18 cellular contexts compared by ENCODE assay signal in genomic region chr17:7419833-7420610, GRCh38. TPM values are rescaled to one million over a fixed set of nuclear protein-coding genes. Genes with fewer than 3 reads are reported as not detected.
A peak's percentile ranks its signal among the peaks of the same experiment; 100 is the strongest.
DNase-seq lines count a peak whose midpoint lies in the region; ATAC-seq and TF ChIP-seq lines count a peak whose summit lies in the region.
"Had no signal": no experiment of that assay in that cellular context is flagged by ENCODE, and none has a peak within 500 bp of the region (broad histone marks: within the 10 kb centered on the region; RNA-seq: fewer than 3 reads in every experiment).

A gene with protein sequence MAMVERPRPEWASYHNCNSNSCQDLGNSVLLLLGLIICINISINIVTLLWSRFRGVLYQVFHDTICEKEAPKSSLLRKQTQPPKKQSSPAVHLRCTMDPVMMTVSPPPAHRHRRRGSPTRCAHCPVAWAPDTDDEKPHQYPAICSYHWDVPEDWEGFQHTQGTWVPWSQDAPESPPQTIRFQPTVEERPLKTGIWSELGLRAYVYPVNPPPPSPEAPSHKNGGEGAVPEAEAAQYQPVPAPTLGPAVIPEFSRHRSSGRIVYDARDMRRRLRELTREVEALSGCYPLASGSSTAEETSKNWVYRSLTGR (plus strand): TSS chr17:7420324. CDS start chr17:7420385, 61 bp downstream.

- H3K27me3 ChIP-seq in right cardiac atrium (ENCODE audit: control insufficient read depth, insufficient read depth) (no peaks in the 10 kb centered on the region), endodermal cell (ENCODE audit: control insufficient read depth, insufficient read depth, low read length, poor library complexity, severe bottlenecking) (no peaks in the 10 kb centered on the region), brain microvascular endothelial cell (replicated peaks) (no peaks in the 10 kb centered on the region)

- no peak within 1 kb of the TSS for H3K9ac ChIP-seq in endodermal cell (ENCODE audit: extremely low read depth, low read length, poor library complexity, severe bottlenecking)
- H3K9ac ChIP-seq: GM23248 had no signal

- H3K4me1 ChIP-seq in right cardiac atrium (ENCODE audit: control insufficient read depth, insufficient read depth, low read length) (no peaks in the 10 kb centered on the region), endodermal cell (ENCODE audit: control insufficient read depth, insufficient read depth, low read length) (no peaks in the 10 kb centered on the region)

- WGBS in right cardiac atrium = 81% methylated on average over 17 of the region's 17 CpGs
- 85 to 88% methylated on average over 9 to 17 of the region's 17 CpGs for WGBS in endodermal cell (ENCODE audit: insufficient coverage in 1 of 2, insufficient read length in 1 of 2), 2 experiments

- ATAC-seq in right cardiac atrium = no peak
- no peak for ATAC-seq in left cardiac atrium
- no peak for ATAC-seq in stimulated activated naive B cell treated with anti-CD40 and anti-IgM and Interleukin-4, amounts not matched to agents 10 μg/mL and 1 μg/mL and 100 μg/mL, for 72 hours (replicated peaks)
- ATAC-seq: Right ventricle myocardium inferior had no signal

- intact Hi-C loops in right cardiac atrium (cut with DNase I) (no loop called here), left cardiac atrium (cut with DNase I) (no loop called here)

- peaks cover 17% of the 10 kb centered on the region for H3K36me3 ChIP-seq in endodermal cell (ENCODE audit: control insufficient read depth, insufficient read depth, low read length)
- H3K36me3 ChIP-seq in brain microvascular endothelial cell (replicated peaks) = peaks cover 8% of the 10 kb centered on the region

- H3K27ac Mint-ChIP-seq in endodermal cell (no peak within 1 kb of the TSS), neural crest cell (ENCODE audit: unreplicated experiment) (peak within 1 kb of the TSS; percentile 81)
- H3K27ac Mint-ChIP-seq in activated naive CD4-positive, alpha-beta T cell treated with anti-CD3 and anti-CD28 coated beads, Interleukin-2, amount 10 ng/mL, durations not matched to agents 7 days and 5 days = no peak within 1 kb of the TSS
- H3K27ac Mint-ChIP-seq in stimulated activated naive B cell treated with anti-CD40 and anti-IgM and Interleukin-4, amounts not matched to agents 10 μg/mL and 1 μg/mL and 100 μg/mL, for 72 hours = no peak within 1 kb of the TSS
- H3K27ac Mint-ChIP-seq: IgD-negative memory B cell had no signal

- H3K9me3 Mint-ChIP-seq in endodermal cell = no peaks in the 10 kb centered on the region
- H3K9me3 Mint-ChIP-seq in neural crest cell = no peaks in the 10 kb centered on the region
- no peaks in the 10 kb centered on the region for H3K9me3 Mint-ChIP-seq in activated naive CD4-positive, alpha-beta T cell treated with anti-CD3 and anti-CD28 coated beads, Interleukin-2, amount 10 ng/mL, durations not matched to agents 7 days and 5 days
- H3K9me3 Mint-ChIP-seq in stimulated activated naive B cell treated with anti-CD40 and anti-IgM and Interleukin-4, amounts not matched to agents 10 μg/mL and 1 μg/mL and 100 μg/mL, for 72 hours = no peaks in the 10 kb centered on the region
- H3K9me3 Mint-ChIP-seq: IgD-negative memory B cell had no signal

- H3K27me3 Mint-ChIP-seq in endodermal cell (ENCODE audit: insufficient read depth) = peaks cover 6% of the 10 kb centered on the region
- peaks cover 2% of the 10 kb centered on the region for H3K27me3 Mint-ChIP-seq in neural crest cell (ENCODE audit: low read depth)
- H3K27me3 Mint-ChIP-seq in activated naive CD4-positive, alpha-beta T cell treated with anti-CD3 and anti-CD28 coated beads, Interleukin-2, amount 10 ng/mL, durations not matched to agents 7 days and 5 days = peaks cover 20% of the 10 kb centered on the region
- peaks cover 8 to 16% of the 10 kb centered on the region in 2 donors for H3K27me3 Mint-ChIP-seq in stimulated activated naive B cell treated with anti-CD40 and anti-IgM and Interleukin-4, amounts not matched to agents 10 μg/mL and 1 μg/mL and 100 μg/mL, for 72 hours

- peak in 2 of 3 donors; percentile 4 to 31 for DNase-seq in right cardiac atrium
- DNase-seq in left cardiac atrium = no peak
- DNase-seq in endodermal cell = no peak
- DNase-seq in neural crest cell (ENCODE audit: low read depth, low spot score) = peak; percentile 63
- DNase-seq in activated naive CD4-positive, alpha-beta T cell treated with anti-CD3 and anti-CD28 coated beads, Interleukin-2, amount 10 ng/mL, durations not matched to agents 7 days and 5 days = no peak
- no peak for DNase-seq in brain microvascular endothelial cell
- DNase-seq in stimulated activated naive B cell treated with anti-CD40 and anti-IgM and Interleukin-4, amounts not matched to agents 10 μg/mL and 1 μg/mL and 100 μg/mL, for 72 hours = no peak
- DNase-seq in activated naive CD4-positive, alpha-beta T cell (lab: John Stamatoyannopoulos, UW) = no peak
- DNase-seq: 8988T, C1 segment of cervical spinal cord, DMS 273 treated with DMSO at 0.1 percent for 48 hours, GM23248, NCI-H1417, NCI-H2029, NCI-H510A had no signal

- H3K4me3 Mint-ChIP-seq in endodermal cell = no peak within 1 kb of the TSS
- peak within 1 kb of the TSS; percentile 74 for H3K4me3 Mint-ChIP-seq in neural crest cell
- H3K4me3 Mint-ChIP-seq in activated naive CD4-positive, alpha-beta T cell treated with anti-CD3 and anti-CD28 coated beads, Interleukin-2, amount 10 ng/mL, durations not matched to agents 7 days and 5 days = no peak within 1 kb of the TSS
- H3K4me3 Mint-ChIP-seq in stimulated activated naive B cell treated with anti-CD40 and anti-IgM and Interleukin-4, amounts not matched to agents 10 μg/mL and 1 μg/mL and 100 μg/mL, for 72 hours = no peak within 1 kb of the TSS
- H3K4me3 Mint-ChIP-seq: IgD-negative memory B cell had no signal

- H3K27ac ChIP-seq in right cardiac atrium (ENCODE audit: low read length) (no peak within 1 kb of the TSS), endodermal cell (ENCODE audit: low read depth, low read length) (peak within 1 kb of the TSS; percentile 94), brain microvascular endothelial cell (no peak within 1 kb of the TSS)
- H3K27ac ChIP-seq: GM23248 had no signal

- CTCF ChIA-PET in activated naive CD4-positive, alpha-beta T cell treated with anti-CD3 and anti-CD28 coated beads, Interleukin-2, amount 10 ng/mL, durations not matched to agents 7 days and 5 days (lab: Charles Lee) = no interaction called here

- no peak within 1 kb of the TSS for H3K4me3 ChIP-seq in right cardiac atrium (ENCODE audit: low read length)
- no peak within 1 kb of the TSS for H3K4me3 ChIP-seq in endodermal cell (ENCODE audit: low read length)
- H3K4me3 ChIP-seq in brain microvascular endothelial cell (ENCODE audit: low read depth, low read length) = no peak within 1 kb of the TSS
- H3K4me3 ChIP-seq: GM23248 had no signal

- H3K4me1 Mint-ChIP-seq in endodermal cell (no peaks in the 10 kb centered on the region), neural crest cell (peaks cover 43% of the 10 kb centered on the region)
- H3K4me1 Mint-ChIP-seq in activated naive CD4-positive, alpha-beta T cell treated with anti-CD3 and anti-CD28 coated beads, Interleukin-2, amount 10 ng/mL, durations not matched to agents 7 days and 5 days = peaks cover 2% of the 10 kb centered on the region
- no peaks in the 10 kb centered on the region for H3K4me1 Mint-ChIP-seq in stimulated activated naive B cell treated with anti-CD40 and anti-IgM and Interleukin-4, amounts not matched to agents 10 μg/mL and 1 μg/mL and 100 μg/mL, for 72 hours
- H3K4me1 Mint-ChIP-seq: IgD-negative memory B cell had no signal

- no peak for TF ChIP-seq CTCF in endodermal cell (conservative IDR thresholded peaks at IDR 0.05)
- no peak for TF ChIP-seq CTCF in neural crest cell (conservative IDR thresholded peaks at IDR 0.05)
- no peak for TF ChIP-seq CTCF in brain microvascular endothelial cell (IDR thresholded peaks at IDR 0.05; ENCODE audit: low read depth, low read length, missing control alignments)

- H3K9me3 ChIP-seq in right cardiac atrium (ENCODE audit: control insufficient read depth, low read length) (no peaks in the 10 kb centered on the region), endodermal cell (ENCODE audit: control insufficient read depth, low read length) (no peaks in the 10 kb centered on the region)

- peaks cover 16% of the 10 kb centered on the region for H3K36me3 Mint-ChIP-seq in endodermal cell (ENCODE audit: low read depth)
- H3K36me3 Mint-ChIP-seq in neural crest cell (ENCODE audit: low read depth) = no peaks in the 10 kb centered on the region
- H3K36me3 Mint-ChIP-seq in activated naive CD4-positive, alpha-beta T cell treated with anti-CD3 and anti-CD28 coated beads, Interleukin-2, amount 10 ng/mL, durations not matched to agents 7 days and 5 days = no peaks in the 10 kb centered on the region
- H3K36me3 Mint-ChIP-seq in stimulated activated naive B cell treated with anti-CD40 and anti-IgM and Interleukin-4, amounts not matched to agents 10 μg/mL and 1 μg/mL and 100 μg/mL, for 72 hours = no peaks in the 10 kb centered on the region
- H3K36me3 Mint-ChIP-seq: IgD-negative memory B cell had no signal

- in situ Hi-C loops in brain microvascular endothelial cell (cut with HindIII; ENCODE audit: low pct_ligation_motif_present, low sequenced_read_pairs) = no loop called here

RNA-seq across cellular contexts. Expression of the gene that starts here (rescaled TPM):
- total RNA-seq in right cardiac atrium (not detected), left cardiac atrium (not detected), endodermal cell (under 1 TPM; 0.46 to 0.49 TPM), neural crest cell (0.26 and 0.93 TPM in 2 replicates)
- not detected for polyA plus RNA-seq in right cardiac atrium
- polyA plus RNA-seq in endodermal cell (2013, experiment 1 of 2) = not detected
- polyA plus RNA-seq in endodermal cell (2013, experiment 2 of 2) = not detected
- total RNA-seq: Daoy, GM23248, Right ventricle myocardium inferior had no signal
- polyA plus RNA-seq: GM23248, IgD-negative memory B cell had no signal

Comparison
In these comparisons a context has a peak if more than half of its experiments do, and no peak if none do; other contexts are left out.
1. Peak in DNase-seq in right cardiac atrium; RNA of the gene not detected or under 1 TPM.
2. Peak in DNase-seq in neural crest cell; RNA of the gene not detected or under 1 TPM.